Comparison of ENCODE assay signal across 20 cellular contexts in genomic region chr12:45959728-45960127, GRCh38. TPM values are rescaled to one million over a fixed set of nuclear protein-coding genes. Genes with fewer than 3 reads are reported as not detected.
DNase-seq lines count a peak whose midpoint lies in the region; ATAC-seq and TF ChIP-seq lines count a peak whose summit lies in the region.
"Had no signal": no experiment of that assay in that cellular context is flagged by ENCODE, and none has a peak within 500 bp of the region (broad histone marks: within the 10 kb centered on the region; RNA-seq: fewer than 3 reads in every experiment).

No MANE protein-coding gene starts in this region.

- no peak for ATAC-seq in activated T-cell treated with anti-CD3 and anti-CD28 coated beads, Interleukin-2, amount 50 U/mL, for 72 hours (replicated peaks in 1 of 2)
- ATAC-seq in activated T-cell treated with anti-CD3 and anti-CD28 coated beads, Interleukin-2, amount 50 U/mL, for 4 hours = no peak
- ATAC-seq in gastrocnemius medialis = no peak
- no peak for ATAC-seq in aorta (ENCODE audit: low FRiP score)
- ATAC-seq in GM19455 (IDR thresholded peaks at IDR 0.05; ENCODE audit: unreplicated experiment) = no peak
- ATAC-seq: CD8-positive, alpha-beta T cell; GM23338; HepG2 had no signal

- peaks cover 8 to 29% of the 10 kb centered on the region in 2 donors for H3K36me3 Mint-ChIP-seq in activated T-cell treated with anti-CD3 and anti-CD28 coated beads, Interleukin-2, amount 50 U/mL, for 72 hours (ENCODE audit: insufficient read depth in 2 of 2)
- H3K36me3 Mint-ChIP-seq in activated T-cell treated with anti-CD3 and anti-CD28 coated beads, Interleukin-2, amount 50 U/mL, for 4 hours (ENCODE audit: insufficient read depth) = peaks cover 26% of the 10 kb centered on the region

- peak overlapping the region; percentile 16 for H3K27ac Mint-ChIP-seq in activated T-cell treated with anti-CD3 and anti-CD28 coated beads, Interleukin-2, amount 50 U/mL, for 72 hours
- H3K27ac Mint-ChIP-seq: B cell; CD8-positive, alpha-beta T cell; GM23338 had no signal

- in situ Hi-C loops in gastrocnemius medialis (cut with MboI; ENCODE audit: low sequenced_read_pairs in 4 of 4) = loop anchor here in 1 of 4 donors (25.0 kb wide), 1 partner anchor 197 kb away; no protein-coding TSS in a partner anchor

- no peak overlapping the region for H3K4me3 Mint-ChIP-seq in activated T-cell treated with anti-CD3 and anti-CD28 coated beads, Interleukin-2, amount 50 U/mL, for 72 hours
- no peak overlapping the region for H3K4me3 Mint-ChIP-seq in activated T-cell treated with anti-CD3 and anti-CD28 coated beads, Interleukin-2, amount 50 U/mL, for 4 hours
- H3K4me3 Mint-ChIP-seq: B cell; CD8-positive, alpha-beta T cell; GM23338; H9 had no signal

- DNase-seq in activated T-cell treated with anti-CD3 and anti-CD28 coated beads, Interleukin-2, amount 50 U/mL, for 72 hours = no peak
- DNase-seq in activated T-cell treated with anti-CD3 and anti-CD28 coated beads, Interleukin-2, amount 50 U/mL, for 4 hours = no peak
- DNase-seq in NCI-H1417 (lab: John Stamatoyannopoulos, UW) = peak in 2 of 3 experiments; percentile 24 to 77
- DNase-seq in NCI-H69 (lab: John Stamatoyannopoulos, UW) = peak; percentile 18
- DNase-seq in gastrocnemius medialis = no peak
- DNase-seq in aorta = no peak
- DNase-seq: Caco-2; CD8-positive, alpha-beta T cell; H9; Karpas-422; NCI-H1092; NCI-H1694 treated with DMSO at 0.1 percent for 48 hours; NCI-H446 treated with DMSO at 0.1 percent for 48 hours; NCI-H526; SK-N-SH had no signal

- H3K4me1 Mint-ChIP-seq in activated T-cell treated with anti-CD3 and anti-CD28 coated beads, Interleukin-2, amount 50 U/mL, for 72 hours (ENCODE audit: low read depth) = peaks cover 5% of the 10 kb centered on the region
- peaks cover 18% of the 10 kb centered on the region for H3K4me1 Mint-ChIP-seq in activated T-cell treated with anti-CD3 and anti-CD28 coated beads, Interleukin-2, amount 50 U/mL, for 4 hours (ENCODE audit: low read depth)

- H3K27me3 Mint-ChIP-seq in activated T-cell treated with anti-CD3 and anti-CD28 coated beads, Interleukin-2, amount 50 U/mL, for 72 hours (ENCODE audit: low read depth) = no peaks in the 10 kb centered on the region
- no peaks in the 10 kb centered on the region for H3K27me3 Mint-ChIP-seq in activated T-cell treated with anti-CD3 and anti-CD28 coated beads, Interleukin-2, amount 50 U/mL, for 4 hours (ENCODE audit: low read depth)
- H3K27me3 Mint-ChIP-seq: B cell had no signal

- peak overlapping the region in 3 of 4 donors; percentile 5 to 51 (median 42) for H3K27ac ChIP-seq in gastrocnemius medialis
- peak overlapping the region in 1 of 2 donors; percentile 14 for H3K27ac ChIP-seq in aorta (ENCODE audit: low read depth in 1 of 2, low read length in 2 of 2)
- H3K27ac ChIP-seq: C4-2B had no signal

- H3K4me3 ChIP-seq in gastrocnemius medialis (no peak overlapping the region), aorta (ENCODE audit: low read length in 2 of 2) (no peak overlapping the region)
- H3K4me3 ChIP-seq: GM23338 had no signal

- WGBS in aorta, 2 donors = 67 to 72% methylated on average over 2 of the region's 2 CpGs

- no peak for TF ChIP-seq POLR2A in gastrocnemius medialis (IDR thresholded peaks at IDR 0.05)

- intact Hi-C loops in gastrocnemius medialis (cut with DNase I; ENCODE audit: low total_unique reads) = no loop called here
- intact Hi-C loops in aorta (cut with DNase I) = no loop called here

- H3K36me3 ChIP-seq in gastrocnemius medialis (no peaks in the 10 kb centered on the region), aorta (ENCODE audit: control insufficient read depth in 1 of 2, insufficient read depth in 2 of 2, low read length in 1 of 2) (no peaks in the 10 kb centered on the region)

- TF ChIP-seq CTCF in gastrocnemius medialis (IDR thresholded peaks at IDR 0.05 in 4 of 5, conservative IDR thresholded peaks at IDR 0.05 in 1 of 5) = no peak

- H3K9me3 Mint-ChIP-seq in activated T-cell treated with anti-CD3 and anti-CD28 coated beads, Interleukin-2, amount 50 U/mL, for 72 hours = no peaks in the 10 kb centered on the region
- H3K9me3 Mint-ChIP-seq in activated T-cell treated with anti-CD3 and anti-CD28 coated beads, Interleukin-2, amount 50 U/mL, for 4 hours = no peaks in the 10 kb centered on the region
- H3K9me3 Mint-ChIP-seq: GM23338, H9 had no signal

- H3K27me3 ChIP-seq in gastrocnemius medialis (no peaks in the 10 kb centered on the region), aorta (ENCODE audit: control insufficient read depth in 1 of 2, insufficient read depth in 2 of 2, low read length in 1 of 2) (no peaks in the 10 kb centered on the region)

- H3K4me1 ChIP-seq in gastrocnemius medialis (peaks cover 13 to 23% of the 10 kb centered on the region in 2 donors), aorta (ENCODE audit: control insufficient read depth in 1 of 2, insufficient read depth in 2 of 2, low read length in 2 of 2) (peaks cover 2 to 4% of the 10 kb centered on the region in 2 donors)

- H3K9me3 ChIP-seq in gastrocnemius medialis (no peaks in the 10 kb centered on the region), aorta (ENCODE audit: control insufficient read depth, low read length) (no peaks in the 10 kb centered on the region)
- H3K9me3 ChIP-seq: Caco-2 had no signal

RNA-seq across cellular contexts. Expression of gene SCAF11, which starts 30.6 kb away (rescaled TPM):
- total RNA-seq in activated T-cell treated with anti-CD3 and anti-CD28 coated beads, Interleukin-2, amount 50 U/mL, for 72 hours = 100 to 1,000 TPM; 114 to 118 TPM
- total RNA-seq in activated T-cell treated with anti-CD3 and anti-CD28 coated beads, Interleukin-2, amount 50 U/mL, for 4 hours = 10 to 100 TPM; 92.2 to 94.9 (median 93.7) TPM
- total RNA-seq in gastrocnemius medialis = 100 to 1,000 TPM in 1 of 4 donors, 10 to 100 TPM in 3; 69.9 to 101 (median 97.7) TPM
- total RNA-seq in aorta = 100 to 1,000 TPM; 146 to 167 TPM
- 10 to 100 TPM; 25.5 to 28.9 TPM for polyA plus RNA-seq in aorta

Comparison
In these comparisons a context has a peak if more than half of its experiments do, and no peak if none do; other contexts are left out.
1. DNase-seq: peak in NCI-H1417 (2 of 3) and NCI-H69 (single experiment); none in activated T-cell treated with anti-CD3 and anti-CD28 coated beads, Interleukin-2, amount 50 U/mL, for 72 hours (0 of 2), activated T-cell treated with anti-CD3 and anti-CD28 coated beads, Interleukin-2, amount 50 U/mL, for 4 hours (single experiment), gastrocnemius medialis (0 of 2) and aorta (0 of 2).